28 cellular contexts compared by ENCODE assay signal in genomic region chr7:64611717-64612116, GRCh38.
"Had no signal": no experiment of that assay in that cellular context is flagged by ENCODE, and none has a peak within 500 bp of the region (broad histone marks: within the 10 kb centered on the region; RNA-seq: fewer than 3 reads in every experiment).

No MANE protein-coding gene starts in this region.

- H3K27me3 Mint-ChIP-seq: activated naive CD8-positive, alpha-beta T cell treated with anti-CD3 and anti-CD28 coated beads for 36 hours had no signal

- ATAC-seq: activated CD4-positive, CD25-positive, alpha-beta regulatory T cell treated with anti-CD3 and anti-CD28 coated beads, Interleukin-2, amount 50 U/mL, for 24 hours; esophagus mucosa; heart left ventricle; right cardiac atrium; stimulated activated naive CD8-positive, alpha-beta T cell treated with anti-CD3 and anti-CD28 coated beads, Interleukin-15, Interleukin-2, amounts not matched to agents 100 U/mL and 50 U/mL, for 24 hours had no signal

- DNase-seq: activated CD4-positive, alpha-beta T cell treated with anti-CD3 and anti-CD28 coated beads for 48 hours; activated CD4-positive, alpha-beta T cell treated with anti-CD3 and anti-CD28 coated beads, Interleukin-2, amount 50 U/mL, for 48 hours; activated CD8-positive, alpha-beta memory T cell treated with anti-CD3 and anti-CD28 coated beads for 24 hours; activated effector memory CD4-positive, alpha-beta T cell treated with anti-CD3 and anti-CD28 coated beads, Interleukin-2, amount 50 U/mL, for 16 hours; activated naive CD4-positive, alpha-beta T cell treated with anti-CD3 and anti-CD28 coated beads for 36 hours; activated naive CD8-positive, alpha-beta T cell treated with anti-CD3 and anti-CD28 coated beads for 36 hours; adrenal gland; aorta; cortex of kidney; foreskin fibroblast; heart left ventricle; left ventricle myocardium inferior; mesendoderm; posterior cingulate gyrus; right cardiac atrium; spleen; stimulated activated CD4-positive, alpha-beta T cell treated with anti-CD3 and anti-CD28 coated beads, Interleukin-2, amount 100 ng/mL, for 48 hours; stimulated activated naive CD8-positive, alpha-beta T cell treated with anti-CD3 and anti-CD28 coated beads, Interleukin-15, Interleukin-2, amounts not matched to agents 100 U/mL and 50 U/mL, for 24 hours; T1000; testis; transverse colon; WERI-Rb-1 had no signal

- H3K4me1 ChIP-seq: adrenal gland, body of pancreas, heart left ventricle, left ventricle myocardium inferior, spleen, testis, transverse colon had no signal

- H3K36me3 Mint-ChIP-seq: activated naive CD8-positive, alpha-beta T cell treated with anti-CD3 and anti-CD28 coated beads for 36 hours had no signal

- H3K4me1 Mint-ChIP-seq: activated naive CD8-positive, alpha-beta T cell treated with anti-CD3 and anti-CD28 coated beads for 36 hours; nephron had no signal

- H3K4me3 Mint-ChIP-seq: activated naive CD4-positive, alpha-beta T cell treated with anti-CD3 and anti-CD28 coated beads for 36 hours; activated naive CD8-positive, alpha-beta T cell treated with anti-CD3 and anti-CD28 coated beads for 36 hours; nephron had no signal

- H3K9me3 Mint-ChIP-seq: activated naive CD4-positive, alpha-beta T cell treated with anti-CD3 and anti-CD28 coated beads for 36 hours had no signal

- H3K27me3 ChIP-seq: adrenal gland, body of pancreas, cardiac muscle cell, heart left ventricle, spleen, testis, transverse colon had no signal

- H3K27ac Mint-ChIP-seq: activated naive CD4-positive, alpha-beta T cell treated with anti-CD3 and anti-CD28 coated beads for 36 hours; activated naive CD8-positive, alpha-beta T cell treated with anti-CD3 and anti-CD28 coated beads for 36 hours; nephron had no signal

- H3K36me3 ChIP-seq: adrenal gland, cardiac muscle cell, heart left ventricle, left ventricle myocardium inferior, spleen, transverse colon, WERI-Rb-1 had no signal

- H3K27ac ChIP-seq: adrenal gland, body of pancreas, cardiac muscle cell, heart left ventricle, left ventricle myocardium inferior, spleen, testis, transverse colon, WERI-Rb-1 had no signal

- H3K4me3 ChIP-seq: adrenal gland, body of pancreas, cardiac muscle cell, heart left ventricle, left ventricle myocardium inferior, lung, spleen, testis, transverse colon had no signal

- H3K9me3 ChIP-seq: adrenal gland, body of pancreas, heart left ventricle, left ventricle myocardium inferior, testis, transverse colon had no signal
